ENCODE assay signal across 1 cellular context in the genomic region with DNA sequence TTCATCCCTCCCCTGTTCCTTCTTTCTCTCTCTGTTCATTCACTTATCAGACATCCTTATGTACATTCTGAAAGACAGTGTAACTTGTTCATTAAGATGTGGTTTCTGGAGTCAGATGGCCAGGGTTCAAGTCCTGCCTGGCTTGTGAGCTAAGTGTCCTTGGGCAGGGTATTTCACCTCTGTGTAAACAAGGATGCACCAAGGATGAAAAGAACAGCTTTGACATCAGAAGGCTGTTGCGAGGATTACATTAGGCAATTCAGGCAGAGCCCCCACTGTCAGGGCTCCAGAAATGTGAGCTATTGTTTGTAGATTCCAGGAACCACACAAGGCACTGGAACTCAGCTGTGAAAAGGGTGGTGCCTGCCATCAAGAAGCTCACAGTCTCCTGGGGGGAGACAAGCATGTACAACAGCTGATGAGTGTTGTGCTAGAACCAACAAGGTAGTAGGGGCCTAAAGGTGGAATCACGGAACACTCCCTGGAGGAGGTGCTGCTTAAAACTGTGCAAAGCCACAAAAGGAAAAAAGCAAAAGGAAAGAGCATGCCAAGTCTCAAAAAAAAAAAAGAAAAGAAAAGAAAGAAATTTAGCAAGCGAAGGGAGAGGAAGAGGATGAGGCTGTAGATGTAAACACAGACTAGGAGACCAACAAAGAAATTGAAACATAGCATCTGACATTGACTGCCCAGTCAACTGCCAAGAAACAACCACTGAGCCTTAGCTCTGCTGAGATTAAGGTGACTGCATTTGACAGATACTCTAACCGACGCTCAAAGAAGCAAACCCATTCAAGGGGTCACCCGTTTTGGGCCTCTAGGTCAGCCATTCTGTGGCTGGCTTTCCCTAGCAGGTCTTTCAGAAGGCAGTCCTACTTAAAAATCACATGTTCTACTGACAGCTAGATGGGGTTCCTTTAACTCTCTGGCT.
TF ChIP-seq lines count a peak whose summit lies in the region.

No MANE protein-coding gene starts in this region.

TF ChIP-seq in GM23338, 12 proteins besides CTCF, POLR2A, EP300 and RAD21 (continued from another document):
- TF ChIP-seq, protein P1, sequence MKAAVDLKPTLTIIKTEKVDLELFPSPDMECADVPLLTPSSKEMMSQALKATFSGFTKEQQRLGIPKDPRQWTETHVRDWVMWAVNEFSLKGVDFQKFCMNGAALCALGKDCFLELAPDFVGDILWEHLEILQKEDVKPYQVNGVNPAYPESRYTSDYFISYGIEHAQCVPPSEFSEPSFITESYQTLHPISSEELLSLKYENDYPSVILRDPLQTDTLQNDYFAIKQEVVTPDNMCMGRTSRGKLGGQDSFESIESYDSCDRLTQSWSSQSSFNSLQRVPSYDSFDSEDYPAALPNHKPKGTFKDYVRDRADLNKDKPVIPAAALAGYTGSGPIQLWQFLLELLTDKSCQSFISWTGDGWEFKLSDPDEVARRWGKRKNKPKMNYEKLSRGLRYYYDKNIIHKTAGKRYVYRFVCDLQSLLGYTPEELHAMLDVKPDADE (IDR thresholded peaks at IDR 0.05) = no peak
